ENCODE assay signal across 8 cellular contexts in genomic region chr16:87382023-87382785, GRCh38. TPM values are rescaled to one million over a fixed set of nuclear protein-coding genes. Genes with fewer than 3 reads are reported as not detected.
A peak's percentile ranks its signal among the peaks of the same experiment; 100 is the strongest.
DNase-seq lines count a peak whose midpoint lies in the region; ATAC-seq and TF ChIP-seq lines count a peak whose summit lies in the region.

No MANE protein-coding gene starts in this region.

- H3K27me3 ChIP-seq in SJSA1 (replicated peaks) (no peaks in the 10 kb centered on the region), rectal smooth muscle tissue (ENCODE audit: control insufficient read depth, insufficient read depth, low read length) (no peaks in the 10 kb centered on the region)

- H3K4me1 ChIP-seq in SJSA1 (replicated peaks) (peaks cover 34% of the 10 kb centered on the region), rectal smooth muscle tissue (ENCODE audit: control insufficient read depth, insufficient read depth, low read length) (peaks cover 17% of the 10 kb centered on the region)

- H3K9me3 ChIP-seq in SJSA1 (replicated peaks): no peaks in the 10 kb centered on the region

- H3K9ac ChIP-seq in rectal smooth muscle tissue (ENCODE audit: low read length): peak overlapping the region; percentile 56

- TF ChIP-seq CTCF in GM12865 (IDR thresholded peaks at IDR 0.05; ENCODE audit: insufficient read depth, low read depth, low read length, missing control alignments) (no peak), fibroblast of the aortic adventitia (IDR thresholded peaks at IDR 0.05; ENCODE audit: insufficient read depth, low read length) (no peak)

- no peak for ATAC-seq in HG02852 (IDR thresholded peaks at IDR 0.05; ENCODE audit: unreplicated experiment)

- H3K27ac ChIP-seq in SJSA1: no peak overlapping the region
- peak overlapping the region; percentile 95 for H3K27ac ChIP-seq in rectal smooth muscle tissue (ENCODE audit: low read depth, low read length)

- H3K36me3 ChIP-seq in SJSA1: peaks cover 3% of the 10 kb centered on the region; the same call in 1 of the 2 replicates
- no peaks in the 10 kb centered on the region for H3K36me3 ChIP-seq in rectal smooth muscle tissue (ENCODE audit: control insufficient read depth, insufficient read depth, low read length)

- DNase-seq in GM12865 (ENCODE audit: low read depth) (no peak), SJSA1 (ENCODE audit: low read depth in 1 of 2, low spot score in 2 of 2) (peak in 1 of 2 experiments; percentile 37), fibroblast of the aortic adventitia (ENCODE audit: low read depth) (no peak), SHP77 (lab: John Stamatoyannopoulos, UW) (no peak), NCI-H2227 treated with DMSO at 0.1 percent for 48 hours (lab: John Stamatoyannopoulos, UW) (no peak)
- DNase-seq in stimulated activated naive CD4-positive, alpha-beta T cell (lab: John Stamatoyannopoulos, UW): no peak

- H3K4me3 ChIP-seq in GM12865 (ENCODE audit: low read depth, low read length): peak overlapping the region; percentile 82
- peak overlapping the region; percentile 88 for H3K4me3 ChIP-seq in SJSA1
- peak overlapping the region; percentile 80 for H3K4me3 ChIP-seq in fibroblast of the aortic adventitia (ENCODE audit: low read depth, low read length)
- H3K4me3 ChIP-seq in rectal smooth muscle tissue (ENCODE audit: low read length): peak overlapping the region; percentile 86

RNA-seq across cellular contexts. Expression of gene FBXO31, which starts 1.4 kb away (rescaled TPM):
- 26.2 and 27.2 TPM in 2 replicates for total RNA-seq in SJSA1 (2014; rRNA removed; shearing (Covaris generic))
- total RNA-seq in fibroblast of the aortic adventitia (ENCODE audit: low replicate concordance): 23.1 and 30.4 TPM in 2 replicates

RNA-seq across cellular contexts. Expression of gene MAP1LC3B, which starts 9.9 kb away (rescaled TPM):
- total RNA-seq in SJSA1 (2014; rRNA removed; shearing (Covaris generic)): 16.9 and 21.3 TPM in 2 replicates
- 22.2 and 54.9 TPM in 2 replicates for total RNA-seq in fibroblast of the aortic adventitia (ENCODE audit: low replicate concordance)
